In the genomic region with DNA sequence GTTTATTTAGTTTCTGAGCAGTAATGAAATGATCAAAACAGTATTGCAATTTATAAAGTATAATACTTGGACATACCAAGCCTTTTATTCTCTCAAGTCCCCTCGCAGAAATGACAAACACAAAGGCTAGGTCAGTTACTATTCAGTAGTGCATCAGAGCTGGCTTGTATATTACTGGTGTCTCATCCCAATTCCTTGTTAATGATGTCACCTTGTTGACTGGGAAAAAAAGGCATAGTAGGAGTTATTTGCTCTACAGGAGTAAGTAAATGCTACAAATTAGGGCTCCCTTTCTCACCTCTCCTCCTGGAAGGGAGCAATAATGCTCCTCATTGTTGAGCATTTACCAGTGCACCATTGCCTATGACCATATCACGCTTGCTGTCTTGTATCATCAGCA, we compare ENCODE assay signal across 16 cellular contexts.
DNase-seq lines count a peak whose midpoint lies in the region; ATAC-seq and TF ChIP-seq lines count a peak whose summit lies in the region.
"Had no signal": no experiment of that assay in that cellular context is flagged by ENCODE, and none has a peak within 500 bp of the region (broad histone marks: within the 10 kb centered on the region; RNA-seq: fewer than 3 reads in every experiment).

No MANE protein-coding gene starts in this region.

- H3K79me2 ChIP-seq in smooth muscle cell (ENCODE audit: low read depth), result no peaks in the 10 kb centered on the region

- no peaks in the 10 kb centered on the region for H3K9me3 ChIP-seq in smooth muscle cell (replicated peaks; ENCODE audit: low read depth)

- H2AFZ ChIP-seq in smooth muscle cell (ENCODE audit: low read depth), result no peak overlapping the region

- H3K27ac ChIP-seq in smooth muscle cell (ENCODE audit: low read depth), result peak overlapping the region; percentile 32

- no peaks in the 10 kb centered on the region for H3F3A ChIP-seq in smooth muscle cell (ENCODE audit: low read depth)

- no peak overlapping the region for H3K9ac ChIP-seq in smooth muscle cell (ENCODE audit: low read depth)

- DNase-seq in HT1080 (ENCODE audit: low read depth) (peak; percentile 19), astrocyte of the hippocampus (ENCODE audit: low read depth, low spot score) (peak; percentile 48), fibroblast of mammary gland (ENCODE audit: low read depth) (peak; percentile 12), smooth muscle cell (lab: John Stamatoyannopoulos, UW; ENCODE audit: unreplicated experiment) (no peak), EL (no peak), NCI-H69 (lab: John Stamatoyannopoulos, UW) (no peak), T-helper 1 cell (no peak)
- DNase-seq: ACHN; C1 segment of cervical spinal cord; Calu3; CD4-positive, alpha-beta T cell; DMS 273 treated with DMSO at 0.1 percent for 48 hours; DMS79 treated with DMSO at 0.1 percent for 48 hours; GDM1 had no signal

- no peaks in the 10 kb centered on the region for H3K4me1 ChIP-seq in smooth muscle cell (ENCODE audit: low read depth)

- H3K36me3 ChIP-seq in smooth muscle cell (ENCODE audit: low read depth), result no peaks in the 10 kb centered on the region

- no peaks in the 10 kb centered on the region for H3K27me3 ChIP-seq in smooth muscle cell (ENCODE audit: low read depth)

- 78% methylated on average over 2 of the region's 2 CpGs for WGBS in smooth muscle cell (ENCODE audit: low lambda C conversion rate)

- no peak overlapping the region for H3K4me3 ChIP-seq in fibroblast of mammary gland (ENCODE audit: control insufficient read depth, low read depth, low read length)
- H3K4me3 ChIP-seq in smooth muscle cell, result no peak overlapping the region

- no peak for TF ChIP-seq CTCF in fibroblast of mammary gland (conservative IDR thresholded peaks at IDR 0.05; ENCODE audit: control insufficient read depth, insufficient read depth, low read depth, low read length)
- no peak for TF ChIP-seq CTCF in smooth muscle cell (IDR thresholded peaks at IDR 0.05; ENCODE audit: borderline replicate concordance, insufficient read depth, poor library complexity, severe bottlenecking)

- no peak for ATAC-seq in HG03108 (IDR thresholded peaks at IDR 0.05; ENCODE audit: unreplicated experiment)
- ATAC-seq: HCT116 had no signal

- no peak overlapping the region for H3K4me2 ChIP-seq in smooth muscle cell

- H4K20me1 ChIP-seq in smooth muscle cell (ENCODE audit: low read depth), result no peaks in the 10 kb centered on the region

Comparison
In these comparisons a context has a peak if more than half of its experiments do, and no peak if none do; other contexts are left out.
1. DNase-seq: peak in HT1080 (single experiment), astrocyte of the hippocampus (single experiment) and fibroblast of mammary gland (single experiment); none in smooth muscle cell (single experiment), EL (single experiment), NCI-H69 (single experiment) and T-helper 1 cell (0 of 5).